8 cellular contexts compared by ENCODE assay signal in the genomic region with DNA sequence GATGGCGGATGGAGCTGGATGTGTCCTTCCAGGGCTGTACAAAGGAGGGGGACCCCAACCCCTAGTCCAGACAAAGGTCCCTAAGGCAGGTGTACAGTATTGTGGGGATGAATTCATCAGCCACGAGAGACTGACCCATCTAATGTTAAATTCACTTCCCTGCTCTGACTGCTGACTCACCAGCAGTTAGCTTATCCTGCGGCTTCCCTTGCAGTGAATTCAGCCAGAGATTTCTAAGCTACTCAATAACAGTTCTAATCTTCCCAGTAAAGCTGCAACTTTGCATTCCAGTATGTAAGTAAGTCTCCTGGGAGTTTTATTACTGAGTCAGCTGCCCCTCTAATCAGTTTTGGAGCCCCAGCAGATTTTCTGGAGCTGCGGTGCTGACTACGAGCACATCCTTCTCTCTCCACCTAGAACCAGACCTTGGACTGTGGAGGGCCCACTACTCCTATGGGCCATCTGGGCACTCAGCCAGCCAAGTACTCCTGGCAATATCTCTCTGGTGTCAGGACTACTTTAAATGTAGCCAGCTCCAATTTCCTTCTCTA. TPM values are rescaled to one million over a fixed set of nuclear protein-coding genes. Genes with fewer than 3 reads are reported as not detected.
DNase-seq lines count a peak whose midpoint lies in the region; ATAC-seq and TF ChIP-seq lines count a peak whose summit lies in the region.

No MANE protein-coding gene starts in this region.

- peaks cover 78% of the 10 kb centered on the region for H3K4me1 Mint-ChIP-seq in activated CD4-positive, alpha-beta T cell treated with anti-CD3 and anti-CD28 coated beads for 36 hours

- no peak overlapping the region for H3K4me3 Mint-ChIP-seq in activated CD4-positive, alpha-beta T cell treated with anti-CD3 and anti-CD28 coated beads for 36 hours

- no peaks in the 10 kb centered on the region for H3K27me3 ChIP-seq in BJ (ENCODE audit: control insufficient read depth, insufficient read depth, low read length)
- H3K27me3 ChIP-seq in layer of hippocampus (ENCODE audit: control insufficient read depth, insufficient read depth, low read length), result no peaks in the 10 kb centered on the region
- no peaks in the 10 kb centered on the region for H3K27me3 ChIP-seq in thoracic aorta (replicated peaks; ENCODE audit: insufficient read depth)

- POLR2A ChIA-PET in BJ (lab: Charles Lee), result interaction anchor here (0.6 to 1.1 kb wide), 3 partner anchors 12 to 699 kb away, joined by 3 read pairs; a partner anchor contains a TSS
- POLR2A ChIA-PET in activated CD4-positive, alpha-beta T cell treated with anti-CD3 and anti-CD28 coated beads for 36 hours (lab: Charles Lee), result interaction anchor here (1.2 kb wide), 1 partner anchor 10 kb away, joined by 3 read pairs; no protein-coding TSS in a partner anchor

- H3K4me1 ChIP-seq in thoracic aorta (ENCODE audit: control insufficient read depth in 1 of 2, low read depth in 2 of 2), result peaks cover 67 to 78% of the 10 kb centered on the region in 2 donors

- H3K9me3 Mint-ChIP-seq in activated CD4-positive, alpha-beta T cell treated with anti-CD3 and anti-CD28 coated beads for 36 hours (ENCODE audit: low read depth), result no peaks in the 10 kb centered on the region

- peak; percentile 56 for ATAC-seq in thoracic aorta (ENCODE audit: insufficient number of reproducible peaks, low FRiP score, low read depth)
- ATAC-seq in activated CD4-positive, alpha-beta T cell treated with anti-CD3 and anti-CD28 coated beads for 36 hours, result no peak

- H3K36me3 ChIP-seq in BJ (ENCODE audit: control insufficient read depth, insufficient read depth, low read length), result no peaks in the 10 kb centered on the region
- no peaks in the 10 kb centered on the region for H3K36me3 ChIP-seq in thoracic aorta

- H3K9me3 ChIP-seq in thoracic aorta, result no peaks in the 10 kb centered on the region

- DNase-seq in BJ (ENCODE audit: low read depth) (peak; percentile 88), HT1080 (ENCODE audit: low read depth) (peak; percentile 92), amniotic stem cell (lab: John Stamatoyannopoulos, UW) (peak; percentile 84), thoracic aorta (ENCODE audit: low spot score) (no peak), germinal center (ENCODE audit: low spot score) (no peak)
- no peak for DNase-seq in stimulated activated naive CD4-positive, alpha-beta T cell treated with Interleukin-2 at 50 U/mL for 16 hours (lab: John Stamatoyannopoulos, UW)
- DNase-seq in activated CD4-positive, alpha-beta T cell treated with anti-CD3 and anti-CD28 coated beads for 36 hours, result no peak

- H3K27me3 Mint-ChIP-seq in activated CD4-positive, alpha-beta T cell treated with anti-CD3 and anti-CD28 coated beads for 36 hours, result no peaks in the 10 kb centered on the region

- peak overlapping the region; percentile 18 for H3K27ac ChIP-seq in layer of hippocampus (ENCODE audit: low read depth, low read length)
- peak overlapping the region; percentile 30 to 77 for H3K27ac ChIP-seq in thoracic aorta

- H3K27ac Mint-ChIP-seq in activated CD4-positive, alpha-beta T cell treated with anti-CD3 and anti-CD28 coated beads for 36 hours, result no peak overlapping the region

- TF ChIP-seq CTCF in BJ (IDR thresholded peaks at IDR 0.05; ENCODE audit: insufficient read depth, low read depth, low read length), result no peak
- TF ChIP-seq CTCF in thoracic aorta (IDR thresholded peaks at IDR 0.05), result no peak

- no peak overlapping the region for H3K4me3 ChIP-seq in BJ (ENCODE audit: low read depth, low read length)
- peak overlapping the region; percentile 4 for H3K4me3 ChIP-seq in thoracic aorta

- CTCF ChIA-PET in BJ (lab: Yijun Ruan, JAX), result interaction anchor here (0.6 to 1.4 kb wide), 4 partner anchors 10 to 80 kb away, joined by 3 to 6 read pairs (median 3); no protein-coding TSS in a partner anchor
- CTCF ChIA-PET in activated CD4-positive, alpha-beta T cell treated with anti-CD3 and anti-CD28 coated beads for 36 hours (lab: Charles Lee), result interaction anchor here (0.7 to 2.2 kb wide), 6 partner anchors 8 to 182 kb away, joined by 3 to 6 read pairs (median 4); no protein-coding TSS in a partner anchor

- H3K36me3 Mint-ChIP-seq in activated CD4-positive, alpha-beta T cell treated with anti-CD3 and anti-CD28 coated beads for 36 hours (ENCODE audit: low read depth), result peaks cover 20% of the 10 kb centered on the region

- intact Hi-C loops in activated CD4-positive, alpha-beta T cell treated with anti-CD3 and anti-CD28 coated beads for 36 hours (cut with DNase I, micrococcal nuclease), result no loop called here

RNA-seq across cellular contexts. Expression of a gene that starts 16.1 kb away (rescaled TPM):
- polyA plus RNA-seq in BJ (2011; rRNA removed), result 82.0 and 85.6 TPM in 2 replicates
- 119 and 126 TPM in 2 replicates for polyA minus RNA-seq in BJ (2011; rRNA and poly(A)+ RNA removed)
- total RNA-seq in HT1080 (2014; rRNA removed; shearing (Covaris generic)), result 14.5 and 23.6 TPM in 2 replicates
- polyA plus RNA-seq in HT1080 (2015; cell fraction: cytosol; rRNA removed), result 85.6 and 105 TPM in 2 replicates
- 64.6 and 67.9 TPM in 2 replicates for polyA plus RNA-seq in HT1080 (2015; cell fraction: nucleus; rRNA removed)
- 10 to 100 TPM; 59.4 to 86.6 TPM for total RNA-seq in thoracic aorta
- total RNA-seq in activated CD4-positive, alpha-beta T cell treated with anti-CD3 and anti-CD28 coated beads for 36 hours, result 10 to 100 TPM; 44.5 to 47.1 TPM

Comparison
In these comparisons a context has a peak if more than half of its experiments do, and no peak if none do; other contexts are left out.
1. DNase-seq: peak in BJ (single experiment), HT1080 (single experiment) and amniotic stem cell (single experiment); none in thoracic aorta (single experiment), stimulated activated naive CD4-positive, alpha-beta T cell treated with Interleukin-2 at 50 U/mL for 16 hours (single experiment), germinal center (single experiment) and activated CD4-positive, alpha-beta T cell treated with anti-CD3 and anti-CD28 coated beads for 36 hours (single experiment).